In the genomic region with DNA sequence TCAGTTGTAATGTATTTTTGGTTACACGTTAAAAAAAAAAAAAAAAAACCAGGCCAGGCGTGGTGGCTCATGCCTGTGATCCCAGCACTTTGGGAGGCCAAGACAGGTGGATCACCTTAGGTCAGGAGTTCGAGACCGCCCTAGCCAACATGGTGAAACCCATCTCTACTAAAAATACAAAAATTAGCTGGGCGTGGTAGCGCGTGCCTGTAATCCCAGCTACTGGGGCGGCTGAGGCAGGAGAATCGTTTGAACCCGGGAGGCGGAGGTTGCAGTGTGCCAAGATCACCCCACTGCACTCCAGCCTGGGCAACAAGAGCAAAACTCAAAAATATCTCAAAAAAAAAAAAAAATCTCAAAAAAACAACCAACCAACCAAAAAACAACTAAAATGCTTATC, we compare ENCODE assay signal across 8 cellular contexts. TPM values are rescaled to one million over a fixed set of nuclear protein-coding genes. Genes with fewer than 3 reads are reported as not detected.
DNase-seq lines count a peak whose midpoint lies in the region; ATAC-seq, FAIRE-seq and TF ChIP-seq lines count a peak whose summit lies in the region.
"Not testable (repeated sequence)": the region's sequence is repeated elsewhere in the genome, so short reads cannot be mapped to it uniquely, and the experiment has no call there.

No MANE protein-coding gene starts in this region.

- H3K36me3 Mint-ChIP-seq in CD8-positive, alpha-beta T cell, result peaks cover 17% of the 10 kb centered on the region
- peaks cover 36% of the 10 kb centered on the region for H3K36me3 Mint-ChIP-seq in activated CD4-positive, alpha-beta T cell treated with anti-CD3 and anti-CD28 coated beads, Interleukin-2, amount 10 ng/mL, durations not matched to agents 7 days and 5 days (ENCODE audit: low read depth)
- H3K36me3 Mint-ChIP-seq in memory B cell; progenitor cell of endocrine pancreas (ENCODE audit: insufficient read depth): not testable (repeated sequence)

- not testable (repeated sequence) for H3K9me1 ChIP-seq in K562 (ENCODE audit: control insufficient read depth, insufficient read depth, low read length)

- not testable (repeated sequence) for H3K27me3 Mint-ChIP-seq in CD8-positive, alpha-beta T cell (ENCODE audit: low read depth); activated CD4-positive, alpha-beta T cell treated with anti-CD3 and anti-CD28 coated beads, Interleukin-2, amount 10 ng/mL, durations not matched to agents 7 days and 5 days; memory B cell; progenitor cell of endocrine pancreas

- not testable (repeated sequence) for H3K9me2 ChIP-seq in Loucy (replicated peaks; ENCODE audit: low read depth, low read length)

- peak overlapping the region; percentile 51 for H3K4me3 Mint-ChIP-seq in CD8-positive, alpha-beta T cell
- peak overlapping the region; percentile 97 for H3K4me3 Mint-ChIP-seq in activated CD4-positive, alpha-beta T cell treated with anti-CD3 and anti-CD28 coated beads, Interleukin-2, amount 10 ng/mL, durations not matched to agents 7 days and 5 days
- H3K4me3 Mint-ChIP-seq in memory B cell (peak overlapping the region; percentile 55), progenitor cell of endocrine pancreas (ENCODE audit: low read depth) (peak overlapping the region; percentile 99)

- not testable (repeated sequence) for H3K36me3 ChIP-seq in CD8-positive, alpha-beta T cell (ENCODE audit: insufficient read depth, low read length); Loucy (ENCODE audit: insufficient read depth, low read length); fibroblast of lung (ENCODE audit: control insufficient read depth, insufficient read depth, low read length); tibial nerve
- peaks cover 40% of the 10 kb centered on the region; the same call in 2 of the 3 replicates for H3K36me3 ChIP-seq in K562 (ENCODE audit: control insufficient read depth, insufficient read depth, low read length)

- H3K9ac ChIP-seq in Loucy (ENCODE audit: low read depth, low read length, poor library complexity, severe bottlenecking) (peak overlapping the region; percentile 94), K562 (ENCODE audit: insufficient read depth in 1 of 2, low read depth in 2 of 2, low read length in 2 of 2) (peak overlapping the region in 1 of 2 experiments; percentile 87; a peak in 3 of 4 replicates)
- H3K9ac ChIP-seq in fibroblast of lung (ENCODE audit: insufficient read depth, low read length), result not testable (repeated sequence)

- BruUV-seq in K562 (replicated peaks; lab: Mats Ljungman, UMichigan), result not testable (repeated sequence)

- TF ChIP-seq EP300 in K562 (IDR thresholded peaks at IDR 0.05; ENCODE audit: low read length); tibial nerve (IDR thresholded peaks at IDR 0.05): not testable (repeated sequence)

- in situ Hi-C loops in K562 (cut with MboI), result loop anchor here (10.0 kb wide), 1 partner anchor 291 kb away; the partner anchor contains the start of gene EPC1

- not testable (repeated sequence) for H3K27ac Mint-ChIP-seq in CD8-positive, alpha-beta T cell; memory B cell
- peak overlapping the region; percentile 64 for H3K27ac Mint-ChIP-seq in activated CD4-positive, alpha-beta T cell treated with anti-CD3 and anti-CD28 coated beads, Interleukin-2, amount 10 ng/mL, durations not matched to agents 7 days and 5 days
- peak overlapping the region; percentile 87 for H3K27ac Mint-ChIP-seq in progenitor cell of endocrine pancreas

- H3K4me1 Mint-ChIP-seq in CD8-positive, alpha-beta T cell (ENCODE audit: low read depth), result peaks cover 75% of the 10 kb centered on the region
- peaks cover 65% of the 10 kb centered on the region for H3K4me1 Mint-ChIP-seq in activated CD4-positive, alpha-beta T cell treated with anti-CD3 and anti-CD28 coated beads, Interleukin-2, amount 10 ng/mL, durations not matched to agents 7 days and 5 days
- peaks cover 42% of the 10 kb centered on the region for H3K4me1 Mint-ChIP-seq in memory B cell
- peaks cover 56% of the 10 kb centered on the region for H3K4me1 Mint-ChIP-seq in progenitor cell of endocrine pancreas (ENCODE audit: low read depth)

- peaks cover 75% of the 10 kb centered on the region for H4K20me1 ChIP-seq in Loucy (ENCODE audit: insufficient read depth, low read length, poor library complexity, severe bottlenecking)
- peaks cover 46% of the 10 kb centered on the region for H4K20me1 ChIP-seq in K562 (replicated peaks; ENCODE audit: control insufficient read depth, insufficient read depth, low read length)
- H4K20me1 ChIP-seq in fibroblast of lung (ENCODE audit: control insufficient read depth, extremely low read depth, insufficient read depth, low read length), result not testable (repeated sequence)

- peaks cover 64% of the 10 kb centered on the region for H3K4me1 ChIP-seq in CD8-positive, alpha-beta T cell (ENCODE audit: insufficient read depth, low read length)
- H3K4me1 ChIP-seq in Loucy (ENCODE audit: insufficient read depth, low read length, poor library complexity, severe bottlenecking) (peaks cover 53% of the 10 kb centered on the region), K562 (replicated peaks in 1 of 2; ENCODE audit: control insufficient read depth in 2 of 2, insufficient read depth in 2 of 2, low read length in 2 of 2) (peaks cover 7 to 24% of the 10 kb centered on the region in 2 experiments), tibial nerve (peaks cover 0 to 71% (median 29%) of the 10 kb centered on the region in 4 donors)
- not testable (repeated sequence) for H3K4me1 ChIP-seq in fibroblast of lung (ENCODE audit: control insufficient read depth, extremely low read depth, insufficient read depth, low read length)

- not testable (repeated sequence) for H3K27me3 ChIP-seq in CD8-positive, alpha-beta T cell (ENCODE audit: insufficient read depth, low read length); Loucy (ENCODE audit: insufficient read depth, low read length, poor library complexity, severe bottlenecking); K562 (ENCODE audit: control insufficient read depth in 2 of 2, insufficient read depth in 2 of 2, low read length in 2 of 2); fibroblast of lung (ENCODE audit: control insufficient read depth, insufficient read depth, low read length); tibial nerve

- not testable (repeated sequence) for H3F3A ChIP-seq in Loucy (ENCODE audit: low read depth)

- 33% methylated on average over 5 of the region's 11 CpGs for WGBS in K562 (ENCODE audit: insufficient coverage, low coverage, missing lambda C conversion rate)
- 67 to 70% methylated on average over 11 of the region's 11 CpGs for WGBS in tibial nerve, 2 donors

- H3K4me3 ChIP-seq in CD8-positive, alpha-beta T cell (ENCODE audit: low read depth, low read length), result not testable (repeated sequence)
- H3K4me3 ChIP-seq in Loucy (ENCODE audit: low read length, poor library complexity, severe bottlenecking) (peak overlapping the region; percentile 92), K562 (peak overlapping the region; percentile 95), fibroblast of lung (replicated peaks in 1 of 4; ENCODE audit: control extremely low read depth in 1 of 4, insufficient read depth in 1 of 4, low read depth in 3 of 4, low read length in 4 of 4) (peak overlapping the region; percentile 82 to 95 (median 86)), tibial nerve (peak overlapping the region in 3 of 4 donors; percentile 77 to 91 (median 88))

- intact Hi-C loops in CD8-positive, alpha-beta T cell (cut with DNase I, micrococcal nuclease), result loop anchor here (5.0 to 10.0 kb wide), 8 partner anchors 36 to 1091 kb away; partner anchors contain the start of genes CCDC7 (in 1 of the 2), EPC1 (in 1 of the 2), ITGB1 (in 1 of the 2) and ZNF438 (in 1 of the 2)
- intact Hi-C loops in K562 (cut with micrococcal nuclease), result loop anchor here (10.0 kb wide), 1 partner anchor 91 kb away; no protein-coding TSS in a partner anchor

- TF ChIP-seq POLR2A in K562 (conservative IDR thresholded peaks at IDR 0.05); tibial nerve (IDR thresholded peaks at IDR 0.05): not testable (repeated sequence)

- H2AFZ ChIP-seq in Loucy (ENCODE audit: low read length); K562 (ENCODE audit: low read depth, low read length); fibroblast of lung (ENCODE audit: low read length): not testable (repeated sequence)

- CTCF ChIA-PET in CD8-positive, alpha-beta T cell (lab: Charles Lee), result interaction anchor here (0.7 kb wide), 1 partner anchor 38 kb away, joined by 4 read pairs; no protein-coding TSS in a partner anchor
- CTCF ChIA-PET in activated CD4-positive, alpha-beta T cell treated with anti-CD3 and anti-CD28 coated beads, Interleukin-2, amount 10 ng/mL, durations not matched to agents 7 days and 5 days (lab: Charles Lee), result interaction anchor here (1.2 kb wide), 1 partner anchor 20 kb away, joined by 3 read pairs; no protein-coding TSS in a partner anchor
- CTCF ChIA-PET in K562 (lab: Yijun Ruan, JAX; ENCODE audit: low intra/inter-chr PET ratio), result interaction anchor here (0.6 kb wide), 1 partner anchor 122 kb away, joined by 4 read pairs; no protein-coding TSS in a partner anchor

- POLR2A ChIA-PET in CD8-positive, alpha-beta T cell (lab: Charles Lee), result not testable (repeated sequence)
- POLR2A ChIA-PET in activated CD4-positive, alpha-beta T cell treated with anti-CD3 and anti-CD28 coated beads, Interleukin-2, amount 10 ng/mL, durations not matched to agents 7 days and 5 days (lab: Charles Lee), result interaction anchor here (0.6 kb wide), 1 partner anchor 300 kb away, joined by 3 read pairs; no protein-coding TSS in a partner anchor
- POLR2A ChIA-PET in K562 (lab: Yijun Ruan, JAX), result interaction anchor here (0.6 to 2.4 kb wide), 4 partner anchors 10 to 1596 kb away, joined by 3 to 12 read pairs (median 4); no protein-coding TSS in a partner anchor

- peak overlapping the region; percentile 90 for H3K4me2 ChIP-seq in Loucy (ENCODE audit: low read depth, low read length, poor library complexity, severe bottlenecking)
- H3K4me2 ChIP-seq in K562 (ENCODE audit: insufficient read depth, low read length), result peak overlapping the region; percentile 93
- H3K4me2 ChIP-seq in fibroblast of lung (ENCODE audit: extremely low read depth, insufficient read depth, low read length), result peak overlapping the region; percentile 85

- not testable (repeated sequence) for ATAC-seq in CD8-positive, alpha-beta T cell; K562; memory B cell (ENCODE audit: low read depth)

- not testable (repeated sequence) for H3K27ac ChIP-seq in CD8-positive, alpha-beta T cell (ENCODE audit: low read depth, low read length); K562 (ENCODE audit: extremely low read depth, low read depth, low read length)
- H3K27ac ChIP-seq in fibroblast of lung (ENCODE audit: insufficient read depth, low read length) (peak overlapping the region; percentile 81), tibial nerve (peak overlapping the region in 2 of 4 donors; percentile 99)

- DNase-seq in CD8-positive, alpha-beta T cell; activated CD4-positive, alpha-beta T cell treated with anti-CD3 and anti-CD28 coated beads, Interleukin-2, amount 10 ng/mL, durations not matched to agents 7 days and 5 days; K562 (ENCODE audit: extremely low read depth in 1 of 4, low spot score in 3 of 4); fibroblast of lung (ENCODE audit: low read depth in 2 of 2); memory B cell (ENCODE audit: low spot score in 2 of 2); progenitor cell of endocrine pancreas (ENCODE audit: low spot score, unreplicated experiment); tibial nerve (ENCODE audit: low spot score in 2 of 2): not testable (repeated sequence)

- H3K9me3 ChIP-seq in CD8-positive, alpha-beta T cell (ENCODE audit: low read length); Loucy (ENCODE audit: insufficient read depth, low read depth, low read length); K562 (replicated peaks; ENCODE audit: control insufficient read depth, insufficient read depth, low read depth, low read length); fibroblast of lung (ENCODE audit: control insufficient read depth, insufficient read depth, low read depth, low read length); tibial nerve: not testable (repeated sequence)

- H3K79me2 ChIP-seq in Loucy (ENCODE audit: insufficient read depth, low read length) (peaks cover 89% of the 10 kb centered on the region), K562 (ENCODE audit: control insufficient read depth, insufficient read depth, low read length) (peaks cover 86% of the 10 kb centered on the region), fibroblast of lung (ENCODE audit: control insufficient read depth, insufficient read depth, low read length) (peaks cover 76% of the 10 kb centered on the region)

- FAIRE-seq in K562 (lab: Jason Lieb, UNC), result not testable (repeated sequence)

- TF ChIP-seq RAD21 in K562 (CRISPR knock-in tag; conservative IDR thresholded peaks at IDR 0.05 in 1 of 2, IDR thresholded peaks at IDR 0.05 in 1 of 2), result not testable (repeated sequence)

- H3K9me3 Mint-ChIP-seq in CD8-positive, alpha-beta T cell; activated CD4-positive, alpha-beta T cell treated with anti-CD3 and anti-CD28 coated beads, Interleukin-2, amount 10 ng/mL, durations not matched to agents 7 days and 5 days; memory B cell; progenitor cell of endocrine pancreas (ENCODE audit: low read depth): not testable (repeated sequence)

- TF ChIP-seq CTCF in CD8-positive, alpha-beta T cell (IDR thresholded peaks at IDR 0.05); Loucy (conservative IDR thresholded peaks at IDR 0.05; ENCODE audit: low read length); K562 (IDR thresholded peaks at IDR 0.05 in 2 of 3, conservative IDR thresholded peaks at IDR 0.05 in 1 of 3; ENCODE audit: insufficient read depth in 2 of 3, low read depth in 1 of 3, low read length in 3 of 3); fibroblast of lung (conservative IDR thresholded peaks at IDR 0.05 in 1 of 2, IDR thresholded peaks at IDR 0.05 in 1 of 2; ENCODE audit: low read depth in 1 of 2, low read length in 2 of 2); progenitor cell of endocrine pancreas (IDR thresholded peaks at IDR 0.05; ENCODE audit: unreplicated experiment); tibial nerve (IDR thresholded peaks at IDR 0.05): not testable (repeated sequence)

RNA-seq across cellular contexts. Expression of gene KIF5B, which starts 2.8 kb away (rescaled TPM):
- total RNA-seq in CD8-positive, alpha-beta T cell, result 10 to 100 TPM; 53.2 to 53.8 TPM
- total RNA-seq in activated CD4-positive, alpha-beta T cell treated with anti-CD3 and anti-CD28 coated beads, Interleukin-2, amount 10 ng/mL, durations not matched to agents 7 days and 5 days, result 10 to 100 TPM; 61.3 to 62.4 TPM
- 12.1 and 40.7 TPM in 2 replicates for total RNA-seq in K562 (2011; cell fraction: chromatin; rRNA removed; ENCODE audit: low replicate concordance)
- 9.5 and 10.9 TPM in 2 replicates for total RNA-seq in K562 (2011; cell fraction: nucleolus; rRNA removed)
- total RNA-seq in K562 (2011; cell fraction: nucleoplasm; rRNA removed), result 17.3 and 22.1 TPM in 2 replicates
- 61.5 and 68.9 TPM in 2 replicates for total RNA-seq in K562 (2014; rRNA removed)
- total RNA-seq in K562 (2014; rRNA removed; fragmentation: Illumina TruSeq; extraction: Trizol), result 94.4 and 107 TPM in 2 replicates
- total RNA-seq in K562 (2015; rRNA removed; fragmentation: Illumina TruSeq; extraction: Trizol), result 87.2 and 93.1 TPM in 2 replicates
- 70.2 and 77.9 TPM in 2 replicates for total RNA-seq in K562 (2021)
- polyA plus RNA-seq in K562 (2011; rRNA removed), result 39.2 and 49.4 TPM in 2 replicates
- polyA plus RNA-seq in K562 (2011; cell fraction: cytosol; rRNA removed), result 8.2 and 15.4 TPM in 2 replicates
- 10.7 and 15.8 TPM in 2 replicates for polyA plus RNA-seq in K562 (2011; cell fraction: nucleus; rRNA removed)
- 50.4 and 51.7 TPM in 2 replicates for polyA plus RNA-seq in K562 (2012)
- polyA plus RNA-seq in K562 (2014; fragmentation: Illumina TruSeq; extraction: Trizol), result 70.3 and 78.1 TPM in 2 replicates
- polyA plus RNA-seq in K562 (2014; fragmentation: Nextera tagmentation; extraction: Ambion mirVana), result 10 to 100 TPM; 24.4 to 29.8 TPM
- polyA plus RNA-seq in K562 (2014; rRNA removed), result 40.3 and 46.2 TPM in 2 replicates
- 116 and 143 TPM in 2 replicates for polyA minus RNA-seq in K562 (2011; rRNA and poly(A)+ RNA removed)
- 47.3 and 50.2 TPM in 2 replicates for polyA minus RNA-seq in K562 (2011; cell fraction: cytosol; rRNA and poly(A)+ RNA removed)
- 17.5 and 33.8 TPM in 2 replicates for polyA minus RNA-seq in K562 (2011; cell fraction: nucleus; rRNA and poly(A)+ RNA removed)
- total RNA-seq in fibroblast of lung, result 122 and 160 TPM in 2 replicates
- 101 and 109 TPM in 2 replicates for polyA plus RNA-seq in fibroblast of lung
- polyA plus RNA-seq in fibroblast of lung (2012), result 83.4 and 96.8 TPM in 2 replicates
- polyA minus RNA-seq in fibroblast of lung (ENCODE audit: low replicate concordance), result 4.6 and 6.8 TPM in 2 replicates
- total RNA-seq in progenitor cell of endocrine pancreas, result 111 and 115 TPM in 2 replicates
- total RNA-seq in tibial nerve, result 100 to 1,000 TPM; 118 to 162 (median 144) TPM
